Comparison of ENCODE assay signal across 32 cellular contexts in the genomic region with DNA sequence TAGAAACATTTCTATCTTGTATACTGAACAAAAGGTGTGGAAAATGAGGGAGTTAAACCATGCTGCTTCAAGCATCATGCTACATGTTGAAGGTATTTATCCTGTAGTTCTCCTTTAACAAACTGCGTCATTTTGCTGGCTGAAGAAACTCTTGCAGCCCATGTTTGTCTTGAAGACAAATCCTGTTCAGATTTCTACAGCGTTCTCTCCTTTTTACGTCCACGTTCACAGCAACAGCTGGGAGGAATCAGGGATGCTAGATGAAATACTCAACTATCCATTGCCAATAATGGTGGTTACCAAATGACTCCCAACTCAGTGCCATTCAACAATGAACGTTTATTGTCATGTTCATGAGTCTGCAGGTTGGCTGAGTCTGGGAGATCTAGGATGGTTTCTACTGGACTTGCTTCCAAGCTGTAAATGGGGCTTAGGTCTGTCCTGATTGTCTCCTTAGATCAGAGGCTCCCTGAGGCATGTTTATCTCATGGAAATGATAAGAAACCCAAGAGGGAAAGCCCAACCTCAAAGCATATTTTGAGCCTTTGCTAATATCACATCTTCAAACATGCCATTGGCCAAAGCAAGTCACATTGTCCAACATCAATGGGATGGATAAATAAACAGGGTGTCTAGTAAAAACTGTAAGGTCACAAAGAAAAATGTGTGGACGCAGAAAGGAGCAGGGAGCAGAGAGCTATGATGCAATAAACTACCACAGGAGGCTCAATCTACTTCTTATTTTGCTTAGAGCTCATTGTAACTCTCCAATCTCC. TPM values are rescaled to one million over a fixed set of nuclear protein-coding genes. Genes with fewer than 3 reads are reported as not detected.
DNase-seq lines count a peak whose midpoint lies in the region; ATAC-seq, FAIRE-seq and TF ChIP-seq lines count a peak whose summit lies in the region.
"Had no signal": no experiment of that assay in that cellular context is flagged by ENCODE, and none has a peak within 500 bp of the region (broad histone marks: within the 10 kb centered on the region; RNA-seq: fewer than 3 reads in every experiment).

No MANE protein-coding gene starts in this region.

- H3K4me3 Mint-ChIP-seq in WTC11 (no peak overlapping the region), type B pancreatic cell (peak overlapping the region; percentile 34)
- H3K4me3 Mint-ChIP-seq: activated CD4-positive, alpha-beta T cell treated with anti-CD3 and anti-CD28 coated beads for 36 hours; activated T-cell treated with anti-CD3 and anti-CD28 coated beads, Interleukin-2, amount 50 U/mL, for 4 hours; dendritic cell treated with granulocyte-macrophage colony-stimulating factor and Interleukin-4, amounts not matched to agents 40 ng/mL and 50 ng/mL, for 4 days; memory B cell; stimulated activated naive B cell treated with anti-CD40 and anti-IgM and Interleukin-4, amounts not matched to agents 10 μg/mL and 1 μg/mL and 100 μg/mL, for 72 hours had no signal

- POLR2A ChIA-PET in HepG2 (lab: Yijun Ruan, JAX) = interaction anchor here (1.2 to 2.6 kb wide), 3 partner anchors 14 to 27 kb away, joined by 4 to 24 read pairs (median 4); no protein-coding TSS in a partner anchor
- POLR2A ChIA-PET in WTC11 (lab: Charles Lee) = no interaction called here
- POLR2A ChIA-PET in PC-3 (lab: Charles Lee; ENCODE audit: unreplicated experiment) = no interaction called here

- H3K4me1 ChIP-seq in HepG2 (ENCODE audit: insufficient read depth, low read length) (peaks cover 80% of the 10 kb centered on the region), right lobe of liver (no peaks in the 10 kb centered on the region), left ventricle myocardium inferior (peaks cover 33% of the 10 kb centered on the region), PC-3 (ENCODE audit: insufficient read depth, low read length) (peaks cover 23% of the 10 kb centered on the region)
- H3K4me1 ChIP-seq: breast epithelium had no signal

- H3K27ac Mint-ChIP-seq in WTC11 (no peak overlapping the region), type B pancreatic cell (no peak overlapping the region)
- H3K27ac Mint-ChIP-seq: activated CD4-positive, alpha-beta T cell treated with anti-CD3 and anti-CD28 coated beads for 36 hours; dendritic cell treated with granulocyte-macrophage colony-stimulating factor and Interleukin-4, amounts not matched to agents 40 ng/mL and 50 ng/mL, for 4 days; memory B cell; stimulated activated naive B cell treated with anti-CD40 and anti-IgM and Interleukin-4, amounts not matched to agents 10 μg/mL and 1 μg/mL and 100 μg/mL, for 72 hours had no signal

- H3K9me3 Mint-ChIP-seq in WTC11 (no peaks in the 10 kb centered on the region; the same call in 1 of the 2 replicates), type B pancreatic cell (no peaks in the 10 kb centered on the region)
- H3K9me3 Mint-ChIP-seq: activated T-cell treated with anti-CD3 and anti-CD28 coated beads, Interleukin-2, amount 50 U/mL, for 4 hours; dendritic cell treated with granulocyte-macrophage colony-stimulating factor and Interleukin-4, amounts not matched to agents 40 ng/mL and 50 ng/mL, for 4 days; memory B cell; stimulated activated naive B cell treated with anti-CD40 and anti-IgM and Interleukin-4, amounts not matched to agents 10 μg/mL and 1 μg/mL and 100 μg/mL, for 72 hours had no signal

- FAIRE-seq in HepG2 (lab: Jason Lieb, UNC) = no peak
- FAIRE-seq: endometrium, GM12878, RCC 7860 had no signal

- H3K36me3 ChIP-seq in HepG2 (replicated peaks in 1 of 2; ENCODE audit: control insufficient read depth in 1 of 2, insufficient read depth in 2 of 2, low read length in 2 of 2) (no peaks in the 10 kb centered on the region), right lobe of liver (no peaks in the 10 kb centered on the region), left ventricle myocardium inferior (no peaks in the 10 kb centered on the region), PC-3 (ENCODE audit: low read depth, low read length) (no peaks in the 10 kb centered on the region)
- H3K36me3 ChIP-seq: BLaER1, breast epithelium, SJSA1, vagina had no signal

- H3K9me3 ChIP-seq in HepG2 (ENCODE audit: low read length) (no peaks in the 10 kb centered on the region), right lobe of liver (no peaks in the 10 kb centered on the region), left ventricle myocardium inferior (replicated peaks) (no peaks in the 10 kb centered on the region), PC-3 (ENCODE audit: low read length) (no peaks in the 10 kb centered on the region)
- H3K9me3 ChIP-seq: BLaER1, breast epithelium, SJSA1, vagina had no signal

- no peak for TF ChIP-seq CTCF in HepG2 (CRISPR knock-in tag; IDR thresholded peaks at IDR 0.05)
- TF ChIP-seq CTCF in right lobe of liver (IDR thresholded peaks at IDR 0.05) = no peak
- no peak for TF ChIP-seq CTCF in WTC11 (IDR thresholded peaks at IDR 0.05)
- no peak for TF ChIP-seq CTCF in left ventricle myocardium inferior (IDR thresholded peaks at IDR 0.05; ENCODE audit: borderline replicate concordance)
- no peak for TF ChIP-seq CTCF in type B pancreatic cell (conservative IDR thresholded peaks at IDR 0.05)
- TF ChIP-seq CTCF in PC-3 (conservative IDR thresholded peaks at IDR 0.05; ENCODE audit: low read depth, low read length) = no peak

- H3K36me3 Mint-ChIP-seq in WTC11 (no peaks in the 10 kb centered on the region), type B pancreatic cell (no peaks in the 10 kb centered on the region)
- H3K36me3 Mint-ChIP-seq: memory B cell; stimulated activated naive B cell treated with anti-CD40 and anti-IgM and Interleukin-4, amounts not matched to agents 10 μg/mL and 1 μg/mL and 100 μg/mL, for 72 hours had no signal

- H4K20me1 ChIP-seq in HepG2 (ENCODE audit: insufficient read depth, low read length) (no peaks in the 10 kb centered on the region), PC-3 (ENCODE audit: low read length) (no peaks in the 10 kb centered on the region)
- H4K20me1 ChIP-seq: BLaER1 had no signal

- no peak for TF ChIP-seq RAD21 in HepG2 (CRISPR knock-in tag; IDR thresholded peaks at IDR 0.05)

- H3K27me3 ChIP-seq in HepG2 (ENCODE audit: control insufficient read depth in 1 of 2, insufficient read depth in 2 of 2, low read length in 2 of 2) (no peaks in the 10 kb centered on the region; a peak in 1 of 5 replicates), right lobe of liver (no peaks in the 10 kb centered on the region), left ventricle myocardium inferior (ENCODE audit: low read depth) (peaks cover 17% of the 10 kb centered on the region), PC-3 (ENCODE audit: low read length) (peaks cover 67% of the 10 kb centered on the region)
- H3K27me3 ChIP-seq: breast epithelium, vagina had no signal

- DNase-seq in HepG2 (ENCODE audit: low spot score) = peak; percentile 86
- DNase-seq in right lobe of liver = no peak
- DNase-seq in WTC11 (ENCODE audit: low spot score) = no peak
- DNase-seq in left ventricle myocardium inferior = no peak
- no peak for DNase-seq in type B pancreatic cell (ENCODE audit: extremely low spot score, unreplicated experiment)
- DNase-seq in PC-3 = no peak
- DNase-seq in NOMO-1 treated with DMSO at 0.1 percent for 48 hours (lab: John Stamatoyannopoulos, UW; ENCODE audit: unreplicated experiment) = no peak
- DNase-seq: activated CD4-positive, alpha-beta T cell treated with anti-CD3 and anti-CD28 coated beads for 36 hours; activated naive CD4-positive, alpha-beta T cell treated with Interleukin-2 at 50 U/mL for 16 hours; activated T-cell treated with anti-CD3 and anti-CD28 coated beads, Interleukin-2, amount 50 U/mL, for 4 hours; amniotic stem cell; COR-L47; DMS79; HCEC 1CT; NCI-H1105 treated with DMSO at 0.1 percent for 48 hours; NCI-H2081 treated with DMSO at 0.1 percent for 48 hours; NCI-H510A treated with DMSO at 0.1 percent for 48 hours; NK-92 treated with Interleukin-12 subunit alpha and Interleukin-12 subunit beta, amount 100 ng/mL, for 24 hours; occipital lobe; stimulated activated CD4-positive, alpha-beta T cell treated with anti-CD3 and anti-CD28 coated beads, Interleukin-4, amount 100 ng/mL, for 24 hours; stimulated activated naive B cell treated with anti-CD40 and anti-IgM and Interleukin-4, amounts not matched to agents 10 μg/mL and 1 μg/mL and 100 μg/mL, for 72 hours; T-helper 1 cell had no signal

- 0 out of 2 replicates have a peak overlapping the region, but pooled peaks have one; percentile 3 for H3K4me2 ChIP-seq in HepG2 (ENCODE audit: low read depth, low read length)
- no peak overlapping the region for H3K4me2 ChIP-seq in PC-3 (ENCODE audit: low read length)
- H3K4me2 ChIP-seq: BLaER1 had no signal

- intact Hi-C loops in HepG2 (cut with micrococcal nuclease; ENCODE audit: unreplicated experiment) (no loop called here), right lobe of liver (cut with DNase I) (no loop called here), left ventricle myocardium inferior (cut with micrococcal nuclease) (no loop called here), PC-3 (cut with micrococcal nuclease) (no loop called here)

- no TSS peak for BruUV-seq in HepG2 (replicated peaks; lab: Mats Ljungman, UMichigan)
- no TSS peak for BruUV-seq in PC-3 (replicated peaks; lab: Mats Ljungman, UMichigan)

- TF ChIP-seq EP300 in HepG2 (IDR thresholded peaks at IDR 0.05; ENCODE audit: low read depth in 2 of 2, low read length in 2 of 2) = peak in 1 of 2 experiments; percentile 80; a peak in 2 of 4 replicates
- TF ChIP-seq EP300 in HepG2 (CRISPR knock-in tag; IDR thresholded peaks at IDR 0.05; ENCODE audit: borderline replicate concordance) = peak; percentile 69; the same call in 1 of the 2 replicates

- H3K27me3 Mint-ChIP-seq in WTC11 (ENCODE audit: low read depth) (peaks cover 39% of the 10 kb centered on the region), type B pancreatic cell (peaks cover 27% of the 10 kb centered on the region)

- H3K79me2 ChIP-seq in HepG2 (ENCODE audit: insufficient read depth, low read length) (peaks cover 32% of the 10 kb centered on the region), PC-3 (ENCODE audit: low read length) (no peaks in the 10 kb centered on the region)

- no peaks in the 10 kb centered on the region for H3F3A ChIP-seq in PC-3 (ENCODE audit: low read length, unreplicated experiment)

- CTCF ChIA-PET in HepG2 (lab: Yijun Ruan, JAX; ENCODE audit: low intra/inter-chr PET ratio, low total read pairs) (interaction anchor here (3.9 kb wide), 1 partner anchor 260 kb away, joined by 27 read pairs; no protein-coding TSS in a partner anchor), WTC11 (lab: Charles Lee) (interaction anchor here (1.2 kb wide), 1 partner anchor 269 kb away, joined by 3 read pairs; no protein-coding TSS in a partner anchor), PC-3 (lab: Charles Lee) (no interaction called here)

- no peak overlapping the region for H3K9ac ChIP-seq in HepG2 (ENCODE audit: insufficient read depth, low read depth, low read length)
- no peak overlapping the region for H3K9ac ChIP-seq in PC-3 (ENCODE audit: low read length)
- H3K9ac ChIP-seq: BLaER1 had no signal

- H3K27ac ChIP-seq in HepG2 (ENCODE audit: extremely low read length, insufficient read depth, low read length) = no peak overlapping the region
- no peak overlapping the region for H3K27ac ChIP-seq in right lobe of liver
- peak overlapping the region; percentile 46 for H3K27ac ChIP-seq in left ventricle myocardium inferior (replicated peaks)
- no peak overlapping the region for H3K27ac ChIP-seq in PC-3 (ENCODE audit: low read length)
- H3K27ac ChIP-seq: BLaER1, breast epithelium, SJSA1, vagina had no signal

- H3K4me3 ChIP-seq in HepG2 (replicated peaks in 1 of 3; ENCODE audit: insufficient read depth in 1 of 3, low read depth in 2 of 3, low read length in 3 of 3) = no peak overlapping the region
- no peak overlapping the region for H3K4me3 ChIP-seq in right lobe of liver
- no peak overlapping the region for H3K4me3 ChIP-seq in left ventricle myocardium inferior
- H3K4me3 ChIP-seq in PC-3 (ENCODE audit: low read length) = no peak overlapping the region
- H3K4me3 ChIP-seq: BLaER1, breast epithelium, GM12878, SJSA1, vagina had no signal

- H3K9me2 ChIP-seq in PC-3 (replicated peaks; ENCODE audit: low read length) = no peaks in the 10 kb centered on the region

- in situ Hi-C loops in HepG2 (cut with HindIII; ENCODE audit: extremely low pct_ligation_motif_present, low pct_unique_long_range_greater_than_20kb) = no loop called here

- peaks cover 55% of the 10 kb centered on the region for H3K4me1 Mint-ChIP-seq in WTC11
- H3K4me1 Mint-ChIP-seq in type B pancreatic cell (ENCODE audit: unreplicated experiment) = peaks cover 19% of the 10 kb centered on the region

- no peak overlapping the region for H2AFZ ChIP-seq in HepG2 (ENCODE audit: low read length)
- no peak overlapping the region for H2AFZ ChIP-seq in PC-3 (ENCODE audit: low read length)

- ATAC-seq in HepG2 = no peak
- no peak for ATAC-seq in right lobe of liver
- no peak for ATAC-seq in WTC11
- ATAC-seq in GM18520 (IDR thresholded peaks at IDR 0.05; ENCODE audit: unreplicated experiment) = no peak
- no peak for ATAC-seq in PC-3
- ATAC-seq: activated CD4-positive, alpha-beta T cell treated with anti-CD3 and anti-CD28 coated beads for 36 hours; activated T-cell treated with anti-CD3 and anti-CD28 coated beads, Interleukin-2, amount 50 U/mL, for 4 hours; GM12878; stimulated activated naive B cell treated with anti-CD40 and anti-IgM and Interleukin-4, amounts not matched to agents 10 μg/mL and 1 μg/mL and 100 μg/mL, for 72 hours had no signal

- TF ChIP-seq POLR2A in HepG2 (IDR thresholded peaks at IDR 0.05; ENCODE audit: insufficient read depth in 1 of 2, low read depth in 2 of 2, low read length in 2 of 2) (no peak), right lobe of liver (IDR thresholded peaks at IDR 0.05) (no peak)

- WGBS in HepG2 (ENCODE audit: low lambda C conversion rate) = 70% methylated on average over 6 of the region's 6 CpGs
- WGBS in right lobe of liver (ENCODE audit: insufficient coverage, low coverage, low lambda C conversion rate, missing lambda C conversion rate) = 41% methylated on average over 6 of the region's 6 CpGs

RNA-seq across cellular contexts. Expression of gene PLCB1, which starts 2.7 kb away (rescaled TPM):
- 42.4 and 68.9 TPM in 2 replicates for total RNA-seq in HepG2 (2016; rRNA removed; fragmentation: Illumina TruSeq; extraction: Trizol)
- 7.3 TPM in 2 replicates for total RNA-seq in HepG2 (2016; cell fraction: cytosol; rRNA removed; fragmentation: Illumina TruSeq; extraction: Trizol; ENCODE audit: low read depth)
- 36.6 and 64.1 TPM in 2 replicates for total RNA-seq in HepG2 (2016; cell fraction: insoluble cytoplasmic fraction; rRNA removed; fragmentation: Illumina TruSeq; extraction: Trizol)
- total RNA-seq in HepG2 (2016; cell fraction: membrane; rRNA removed; fragmentation: Illumina TruSeq; extraction: Trizol) = 13.6 and 62.2 TPM in 2 replicates
- 117 and 122 TPM in 2 replicates for total RNA-seq in HepG2 (2016; cell fraction: nucleus; rRNA removed; fragmentation: Illumina TruSeq; extraction: Trizol)
- 55.9 and 56.7 TPM in 2 replicates for polyA plus RNA-seq in HepG2 (2011; rRNA removed)
- polyA plus RNA-seq in HepG2 (2011; cell fraction: cytosol; rRNA removed) = 28.0 and 47.5 TPM in 2 replicates
- polyA plus RNA-seq in HepG2 (2011; cell fraction: nucleus; rRNA removed) = 39.0 and 50.9 TPM in 2 replicates
- 55.3 and 86.1 TPM in 2 replicates for polyA plus RNA-seq in HepG2 (2012)
- polyA plus RNA-seq in HepG2 (2016; cell fraction: cytosol; fragmentation: Illumina TruSeq; extraction: Trizol; ENCODE audit: low read depth) = 2.6 and 3.2 TPM in 2 replicates
- 36.0 and 37.9 TPM in 2 replicates for polyA plus RNA-seq in HepG2 (2016; cell fraction: insoluble cytoplasmic fraction; fragmentation: Illumina TruSeq; extraction: Trizol; ENCODE audit: low read depth)
- 7.2 and 7.6 TPM in 2 replicates for polyA plus RNA-seq in HepG2 (2016; cell fraction: membrane; fragmentation: Illumina TruSeq; extraction: Trizol; ENCODE audit: low read depth)
- 24.9 and 26.8 TPM in 2 replicates for polyA plus RNA-seq in HepG2 (2016; cell fraction: nucleus; fragmentation: Illumina TruSeq; extraction: Trizol; ENCODE audit: insufficient read depth, low read depth)
- polyA minus RNA-seq in HepG2 (2011; rRNA and poly(A)+ RNA removed; ENCODE audit: low replicate concordance) = 1.6 and 88.7 TPM in 2 replicates
- polyA minus RNA-seq in HepG2 (2011; cell fraction: cytosol; rRNA and poly(A)+ RNA removed) = 58.0 and 80.2 TPM in 2 replicates
- polyA minus RNA-seq in HepG2 (2011; cell fraction: nucleus; rRNA and poly(A)+ RNA removed) = 775 and 905 TPM in 2 replicates
- total RNA-seq in right lobe of liver = 1 to 10 TPM; 5.0 to 9.9 (median 5.7) TPM
- 11.3 to 18.5 TPM (median 17.5 TPM) in 3 replicates for total RNA-seq in WTC11 (2021)
- 6.0 TPM for total RNA-seq in left ventricle myocardium inferior
- total RNA-seq in type B pancreatic cell (ENCODE audit: low replicate concordance) = 12.0 and 17.9 TPM in 2 replicates
- total RNA-seq in PC-3 (2014; rRNA removed) = 4.4 TPM in 2 replicates

Comparison
In these comparisons a context has a peak if more than half of its experiments do, and no peak if none do; other contexts are left out.
1. Of the 50 proteins assayed by ChIP-seq in both HepG2 and WTC11: peak only in HepG2: ATF2, ATF3, FOXK1, IRF2, MLX, NFYB and 4 more; only in WTC11: GABPB1; in both: none; in neither: 36; mixed calls (peak in some experiments, not most) for 3.